9 cellular contexts compared by ENCODE assay signal in the genomic region with DNA sequence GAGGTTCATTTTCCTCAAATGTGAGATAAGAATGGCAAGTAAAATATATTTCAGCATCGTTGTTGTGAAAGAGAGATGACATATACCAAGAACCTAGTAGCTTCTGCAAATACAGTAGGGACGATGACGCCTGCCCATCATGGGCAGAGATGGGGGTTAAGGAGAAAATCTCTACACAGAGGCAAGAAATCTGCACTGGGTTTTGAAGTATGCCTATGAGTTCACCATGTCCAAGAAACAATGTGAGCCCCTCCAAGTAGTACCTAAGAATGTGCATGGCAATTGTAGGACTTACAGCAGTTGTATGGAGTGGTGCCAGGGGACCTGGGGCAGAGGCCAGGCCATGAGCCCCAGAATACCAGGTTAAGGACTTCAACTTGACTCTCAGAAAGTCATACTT.
"Had no signal": no experiment of that assay in that cellular context is flagged by ENCODE, and none has a peak within 500 bp of the region (broad histone marks: within the 10 kb centered on the region; RNA-seq: fewer than 3 reads in every experiment).

No MANE protein-coding gene starts in this region.

- H3K4me2 ChIP-seq: GM23338 had no signal

- H3K36me3 ChIP-seq: HAP-1 had no signal

- H3K4me3 ChIP-seq: GM23248, GM23338, HAP-1 had no signal

- H3K4me1 ChIP-seq: HAP-1 had no signal

- H3K27ac ChIP-seq: GM23248 had no signal

- ATAC-seq: GM23338, HCT116 had no signal

- H3K9ac ChIP-seq: GM23248 had no signal

- H2AFZ ChIP-seq: GM23248, GM23338 had no signal

- DNase-seq: GM23248, GOT3, H7, H9, HCEC 1CT, HFFc6 had no signal

- H3K9me3 ChIP-seq: HAP-1 had no signal
